Comparison of ENCODE assay signal across 9 cellular contexts in the genomic region with DNA sequence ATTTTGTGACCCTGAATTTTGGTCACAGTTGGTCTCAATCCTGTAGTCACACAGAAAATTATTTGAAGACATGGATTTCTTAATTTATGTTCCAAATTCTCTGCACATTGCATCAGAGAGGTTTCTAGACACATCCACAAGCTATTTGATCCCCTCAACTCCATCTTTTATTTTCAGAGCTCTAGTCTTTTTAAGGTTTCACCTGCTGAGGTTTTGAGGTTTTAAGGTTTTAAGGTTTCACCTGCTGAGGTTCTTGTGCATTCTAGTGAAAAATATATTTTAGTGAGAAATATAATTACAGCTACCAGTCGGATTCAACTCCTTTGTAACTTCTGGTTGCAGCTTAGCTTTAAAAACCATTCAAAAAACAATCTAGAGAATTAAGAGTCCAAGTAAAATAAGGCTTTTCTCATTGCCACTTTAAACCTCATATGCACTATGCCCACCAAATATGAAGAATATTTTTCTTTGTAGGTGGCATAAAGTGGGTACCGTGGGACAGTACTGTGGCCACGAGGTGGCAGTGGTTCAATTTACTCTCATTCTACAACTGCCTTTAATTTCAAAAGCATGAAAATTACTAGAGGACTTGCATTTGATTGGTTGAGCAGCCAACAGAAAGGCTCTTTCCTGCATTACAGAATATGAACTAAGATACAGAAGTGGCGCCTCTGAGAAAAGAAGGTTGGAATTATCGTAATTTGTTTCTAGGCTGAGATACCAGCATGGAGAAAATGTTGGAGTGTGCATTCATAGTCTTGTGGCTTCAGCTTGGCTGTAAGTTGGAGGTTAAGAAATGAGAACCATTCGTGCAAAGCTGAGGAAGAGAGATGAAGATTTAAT.
DNase-seq lines count a peak whose midpoint lies in the region; ATAC-seq and TF ChIP-seq lines count a peak whose summit lies in the region.
"Had no signal": no experiment of that assay in that cellular context is flagged by ENCODE, and none has a peak within 500 bp of the region (broad histone marks: within the 10 kb centered on the region; RNA-seq: fewer than 3 reads in every experiment).

No MANE protein-coding gene starts in this region.

- H3K27me3 ChIP-seq in BE2C, result no peaks in the 10 kb centered on the region

- no peaks in the 10 kb centered on the region for H3K36me3 ChIP-seq in BE2C
- H3K36me3 ChIP-seq in HEK293 (ENCODE audit: control insufficient read depth in 2 of 2, insufficient read depth in 1 of 2, low read length in 2 of 2), result no peaks in the 10 kb centered on the region
- H3K36me3 ChIP-seq: thoracic aorta had no signal

- peak; percentile 53 for TF ChIP-seq CTCF in BE2C (IDR thresholded peaks at IDR 0.05; ENCODE audit: low read depth, low read length)
- 0 out of 2 replicates have a peak, but pooled peaks have one; percentile 11 for TF ChIP-seq CTCF in HEK293 (tag by site-specific recombination; IDR thresholded peaks at IDR 0.05)
- peak; percentile 36 for TF ChIP-seq CTCF in fibroblast of mammary gland (conservative IDR thresholded peaks at IDR 0.05; ENCODE audit: control insufficient read depth, insufficient read depth, low read depth, low read length)

- no peak overlapping the region for H3K4me3 ChIP-seq in BE2C (ENCODE audit: low read depth, low read length)
- H3K4me3 ChIP-seq in HEK293 (ENCODE audit: low read depth, low read length), result no peak overlapping the region
- H3K4me3 ChIP-seq in fibroblast of mammary gland (ENCODE audit: control insufficient read depth, low read depth, low read length), result no peak overlapping the region
- H3K4me3 ChIP-seq: thoracic aorta had no signal

- H3K4me1 ChIP-seq in BE2C, result no peaks in the 10 kb centered on the region
- no peaks in the 10 kb centered on the region for H3K4me1 ChIP-seq in HEK293 (ENCODE audit: control insufficient read depth, insufficient read depth, low read length)

- POLR2A ChIA-PET in HEK293 (lab: Yijun Ruan, JAX), result no interaction called here

- H3K27ac ChIP-seq in HEK293 (ENCODE audit: extremely low read depth, low read depth, low read length), result no peak overlapping the region
- H3K27ac ChIP-seq: thoracic aorta had no signal

- no peak for DNase-seq in BE2C
- DNase-seq in activated CD4-positive, alpha-beta T cell treated with anti-CD3 and anti-CD28 coated beads, Interleukin-2, amount 50 U/mL, for 1 hour, result peak; percentile 39
- no peak for DNase-seq in fibroblast of mammary gland (ENCODE audit: low read depth)
- peak; percentile 7 for DNase-seq in stimulated activated CD8-positive, alpha-beta memory T cell treated with anti-CD3 and anti-CD28 coated beads, Interleukin-12 subunit alpha, Interleukin-12 subunit beta, amount 100 ng/mL, for 1 hour (ENCODE audit: low read depth)
- DNase-seq in LoVo (ENCODE audit: low spot score), result no peak
- DNase-seq in NK-92 treated with Interleukin-12 subunit alpha and Interleukin-12 subunit beta, amount 100 ng/mL, for 24 hours (lab: John Stamatoyannopoulos, UW), result no peak

- CTCF ChIA-PET in HEK293 (lab: Yijun Ruan, JAX), result interaction anchor here (0.6 to 1.8 kb wide), 18 partner anchors 9 to 1786 kb away, joined by 3 to 11 read pairs (median 4); no protein-coding TSS in a partner anchor

- H3K9me3 ChIP-seq in BE2C (no peaks in the 10 kb centered on the region), HEK293 (ENCODE audit: control insufficient read depth, insufficient read depth, low read depth, low read length) (no peaks in the 10 kb centered on the region)
- H3K9me3 ChIP-seq: thoracic aorta had no signal

- ATAC-seq in HG02623 (IDR thresholded peaks at IDR 0.05; ENCODE audit: unreplicated experiment), result no peak

TF ChIP-seq in HEK293, 187 proteins besides CTCF, POLR2A, EP300 and RAD21:
- TF ChIP-seq ZNF350 (tag by site-specific recombination; IDR thresholded peaks at IDR 0.05) (no peak), ZNF146 (tag by site-specific recombination; IDR thresholded peaks at IDR 0.05) (no peak), ZNF473 (tag by site-specific recombination; IDR thresholded peaks at IDR 0.05) (no peak), ZNF555 (tag by site-specific recombination; conservative IDR thresholded peaks at IDR 0.05) (no peak), ZNF184 (tag by site-specific recombination; IDR thresholded peaks at IDR 0.05) (no peak), OVOL3 (tag by site-specific recombination; IDR thresholded peaks at IDR 0.05) (no peak), ZNF416 (tag by site-specific recombination; IDR thresholded peaks at IDR 0.05) (no peak), ZNF777 (tag by site-specific recombination; IDR thresholded peaks at IDR 0.05; ENCODE audit: borderline replicate concordance) (no peak), ZNF629 (tag by site-specific recombination; IDR thresholded peaks at IDR 0.05) (no peak), ZBTB8A (tag by site-specific recombination; IDR thresholded peaks at IDR 0.05) (no peak)
- TF ChIP-seq, protein P1, sequence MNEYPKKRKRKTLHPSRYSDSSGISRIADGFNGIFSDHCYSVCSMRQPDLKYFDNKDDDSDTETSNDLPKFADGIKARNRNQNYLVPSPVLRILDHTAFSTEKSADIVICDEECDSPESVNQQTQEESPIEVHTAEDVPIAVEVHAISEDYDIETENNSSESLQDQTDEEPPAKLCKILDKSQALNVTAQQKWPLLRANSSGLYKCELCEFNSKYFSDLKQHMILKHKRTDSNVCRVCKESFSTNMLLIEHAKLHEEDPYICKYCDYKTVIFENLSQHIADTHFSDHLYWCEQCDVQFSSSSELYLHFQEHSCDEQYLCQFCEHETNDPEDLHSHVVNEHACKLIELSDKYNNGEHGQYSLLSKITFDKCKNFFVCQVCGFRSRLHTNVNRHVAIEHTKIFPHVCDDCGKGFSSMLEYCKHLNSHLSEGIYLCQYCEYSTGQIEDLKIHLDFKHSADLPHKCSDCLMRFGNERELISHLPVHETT (tag by site-specific recombination; IDR thresholded peaks at IDR 0.05), result no peak
TF ChIP-seq in HEK293: peak in this region for 0.

Comparison
In these comparisons a context has a peak if more than half of its experiments do, and no peak if none do; other contexts are left out.
1. DNase-seq: peak in activated CD4-positive, alpha-beta T cell treated with anti-CD3 and anti-CD28 coated beads, Interleukin-2, amount 50 U/mL, for 1 hour (single experiment) and stimulated activated CD8-positive, alpha-beta memory T cell treated with anti-CD3 and anti-CD28 coated beads, Interleukin-12 subunit alpha, Interleukin-12 subunit beta, amount 100 ng/mL, for 1 hour (single experiment); none in BE2C (single experiment), fibroblast of mammary gland (single experiment), LoVo (single experiment) and NK-92 treated with Interleukin-12 subunit alpha and Interleukin-12 subunit beta, amount 100 ng/mL, for 24 hours (single experiment).
2. Peak in every context shown above with its lines, with median percentiles within 50 percentile points of each other: CTCF ChIP-seq.